Comparison of ENCODE assay signal across 11 cellular contexts in the genomic region with DNA sequence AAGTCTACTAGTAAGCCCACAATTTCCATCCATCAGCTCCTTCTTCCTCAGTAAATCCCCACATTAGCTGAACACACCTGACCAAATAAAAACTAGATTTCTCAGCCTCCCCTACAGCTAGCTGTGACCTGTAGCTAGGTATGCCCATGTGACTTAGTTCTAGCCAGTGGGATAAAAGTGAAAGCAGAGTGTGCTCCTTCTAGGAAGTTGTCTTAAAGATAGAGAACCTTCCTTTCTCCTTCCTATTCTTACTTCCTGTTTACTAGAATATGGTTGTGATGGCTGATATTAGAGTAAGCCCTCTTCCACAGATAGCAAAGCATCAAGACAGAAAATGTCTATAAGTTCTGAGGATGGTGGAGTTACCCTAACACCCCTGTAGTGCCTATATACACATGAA.
DNase-seq lines count a peak whose midpoint lies in the region; ATAC-seq, FAIRE-seq and TF ChIP-seq lines count a peak whose summit lies in the region.
"Had no signal": no experiment of that assay in that cellular context is flagged by ENCODE, and none has a peak within 500 bp of the region (broad histone marks: within the 10 kb centered on the region; RNA-seq: fewer than 3 reads in every experiment).

No MANE protein-coding gene starts in this region.

- no peak for ATAC-seq in GM21723 (IDR thresholded peaks at IDR 0.05; ENCODE audit: unreplicated experiment)
- ATAC-seq: sciatic nerve had no signal

- no peaks in the 10 kb centered on the region for H3K9me3 ChIP-seq in astrocyte (ENCODE audit: insufficient read depth, low read depth, low read length)

- no peak overlapping the region for H3K9ac ChIP-seq in astrocyte (ENCODE audit: low read length)

- TF ChIP-seq CTCF in astrocyte (IDR thresholded peaks at IDR 0.05; ENCODE audit: insufficient read depth, low read depth, low read length) (no peak), progenitor cell of endocrine pancreas (IDR thresholded peaks at IDR 0.05; ENCODE audit: unreplicated experiment) (no peak)

- no peak for DNase-seq in activated CD4-positive, alpha-beta memory T cell treated with anti-CD3 and anti-CD28 coated beads, Interleukin-2, amount 10 ng/mL, durations not matched to agents 7 days and 5 days
- no peak for DNase-seq in activated CD4-positive, alpha-beta memory T cell treated with anti-CD3 and anti-CD28 coated beads for 36 hours
- DNase-seq in M059J (ENCODE audit: low read depth) (peak; percentile 32), astrocyte (ENCODE audit: low read depth) (no peak), progenitor cell of endocrine pancreas (ENCODE audit: low spot score, unreplicated experiment) (no peak), posterior cingulate gyrus (no peak), GDM1 (lab: John Stamatoyannopoulos, UW) (no peak)
- DNase-seq: activated CD4-positive, alpha-beta T cell treated with anti-CD3 and anti-CD28 coated beads for 4 hours; NCI-H345 had no signal

- H3K27ac ChIP-seq in astrocyte (ENCODE audit: low read depth, low read length): no peak overlapping the region

- peak; percentile 23 for FAIRE-seq in astrocyte (lab: Jason Lieb, UNC)

- no peaks in the 10 kb centered on the region for H3K79me2 ChIP-seq in astrocyte (ENCODE audit: insufficient read depth, low read length)

- no peak overlapping the region for H2AFZ ChIP-seq in astrocyte (ENCODE audit: low read depth, low read length)

- H3K4me1 Mint-ChIP-seq in activated CD4-positive, alpha-beta memory T cell treated with anti-CD3 and anti-CD28 coated beads, Interleukin-2, amount 10 ng/mL, durations not matched to agents 7 days and 5 days: peaks cover 22% of the 10 kb centered on the region
- H3K4me1 Mint-ChIP-seq in activated CD4-positive, alpha-beta memory T cell treated with anti-CD3 and anti-CD28 coated beads for 36 hours (ENCODE audit: low read depth): peaks cover 16% of the 10 kb centered on the region
- peaks cover 3% of the 10 kb centered on the region for H3K4me1 Mint-ChIP-seq in astrocyte (ENCODE audit: low read depth, unreplicated experiment)
- H3K4me1 Mint-ChIP-seq in progenitor cell of endocrine pancreas (ENCODE audit: low read depth): peaks cover 10% of the 10 kb centered on the region

- H3K36me3 ChIP-seq in astrocyte (ENCODE audit: insufficient read depth, low read length): peaks cover 10% of the 10 kb centered on the region

- H3K27ac Mint-ChIP-seq in activated CD4-positive, alpha-beta memory T cell treated with anti-CD3 and anti-CD28 coated beads, Interleukin-2, amount 10 ng/mL, durations not matched to agents 7 days and 5 days: peak overlapping the region; percentile 23
- no peak overlapping the region for H3K27ac Mint-ChIP-seq in activated CD4-positive, alpha-beta memory T cell treated with anti-CD3 and anti-CD28 coated beads for 36 hours
- H3K27ac Mint-ChIP-seq in astrocyte (ENCODE audit: unreplicated experiment): no peak overlapping the region
- peak overlapping the region; percentile 21 for H3K27ac Mint-ChIP-seq in progenitor cell of endocrine pancreas

- POLR2A ChIA-PET in activated CD4-positive, alpha-beta memory T cell treated with anti-CD3 and anti-CD28 coated beads, Interleukin-2, amount 10 ng/mL, durations not matched to agents 7 days and 5 days (lab: Charles Lee): interaction anchor here (1.1 kb wide), 1 partner anchor 102 kb away, joined by 3 read pairs; no protein-coding TSS in a partner anchor
- POLR2A ChIA-PET in activated CD4-positive, alpha-beta memory T cell treated with anti-CD3 and anti-CD28 coated beads for 36 hours (lab: Charles Lee): no interaction called here

- H3K27me3 ChIP-seq in astrocyte (ENCODE audit: insufficient read depth, low read length): no peaks in the 10 kb centered on the region

- peaks cover 12% of the 10 kb centered on the region for H3K36me3 Mint-ChIP-seq in activated CD4-positive, alpha-beta memory T cell treated with anti-CD3 and anti-CD28 coated beads, Interleukin-2, amount 10 ng/mL, durations not matched to agents 7 days and 5 days (ENCODE audit: low read depth)
- no peaks in the 10 kb centered on the region for H3K36me3 Mint-ChIP-seq in activated CD4-positive, alpha-beta memory T cell treated with anti-CD3 and anti-CD28 coated beads for 36 hours
- H3K36me3 Mint-ChIP-seq in astrocyte (ENCODE audit: low read depth, unreplicated experiment) (peaks cover 12% of the 10 kb centered on the region), progenitor cell of endocrine pancreas (ENCODE audit: insufficient read depth) (peaks cover 17% of the 10 kb centered on the region)

- H3K27me3 Mint-ChIP-seq in activated CD4-positive, alpha-beta memory T cell treated with anti-CD3 and anti-CD28 coated beads, Interleukin-2, amount 10 ng/mL, durations not matched to agents 7 days and 5 days: no peaks in the 10 kb centered on the region
- H3K27me3 Mint-ChIP-seq in activated CD4-positive, alpha-beta memory T cell treated with anti-CD3 and anti-CD28 coated beads for 36 hours: no peaks in the 10 kb centered on the region
- H3K27me3 Mint-ChIP-seq in astrocyte (ENCODE audit: low read depth, unreplicated experiment) (no peaks in the 10 kb centered on the region), progenitor cell of endocrine pancreas (no peaks in the 10 kb centered on the region)

- H4K20me1 ChIP-seq in astrocyte (ENCODE audit: insufficient read depth, low read length): peaks cover 5% of the 10 kb centered on the region

- CTCF ChIA-PET in activated CD4-positive, alpha-beta memory T cell treated with anti-CD3 and anti-CD28 coated beads, Interleukin-2, amount 10 ng/mL, durations not matched to agents 7 days and 5 days (lab: Charles Lee): no interaction called here
- CTCF ChIA-PET in activated CD4-positive, alpha-beta memory T cell treated with anti-CD3 and anti-CD28 coated beads for 36 hours (lab: Charles Lee): no interaction called here

- intact Hi-C loops in activated CD4-positive, alpha-beta memory T cell treated with anti-CD3 and anti-CD28 coated beads for 36 hours (cut with micrococcal nuclease): no loop called here
- intact Hi-C loops in posterior cingulate gyrus (cut with DNase I): no loop called here

- H3K4me3 Mint-ChIP-seq in activated CD4-positive, alpha-beta memory T cell treated with anti-CD3 and anti-CD28 coated beads, Interleukin-2, amount 10 ng/mL, durations not matched to agents 7 days and 5 days: peak overlapping the region; percentile 15
- H3K4me3 Mint-ChIP-seq in activated CD4-positive, alpha-beta memory T cell treated with anti-CD3 and anti-CD28 coated beads for 36 hours: no peak overlapping the region
- H3K4me3 Mint-ChIP-seq in astrocyte (ENCODE audit: unreplicated experiment): no peak overlapping the region
- no peak overlapping the region for H3K4me3 Mint-ChIP-seq in progenitor cell of endocrine pancreas (ENCODE audit: low read depth)

- H3K4me2 ChIP-seq in astrocyte (ENCODE audit: low read length): no peak overlapping the region

- H3K9me3 Mint-ChIP-seq in activated CD4-positive, alpha-beta memory T cell treated with anti-CD3 and anti-CD28 coated beads, Interleukin-2, amount 10 ng/mL, durations not matched to agents 7 days and 5 days: no peaks in the 10 kb centered on the region
- no peaks in the 10 kb centered on the region for H3K9me3 Mint-ChIP-seq in activated CD4-positive, alpha-beta memory T cell treated with anti-CD3 and anti-CD28 coated beads for 36 hours
- no peaks in the 10 kb centered on the region for H3K9me3 Mint-ChIP-seq in astrocyte (ENCODE audit: unreplicated experiment)
- no peaks in the 10 kb centered on the region for H3K9me3 Mint-ChIP-seq in progenitor cell of endocrine pancreas (ENCODE audit: low read depth)

- H3K4me3 ChIP-seq in astrocyte (ENCODE audit: insufficient read depth, low read depth, low read length): no peak overlapping the region

- H3K4me1 ChIP-seq in astrocyte (ENCODE audit: insufficient read depth, low read length): no peaks in the 10 kb centered on the region

Comparison
In these comparisons a context has a peak if more than half of its experiments do, and no peak if none do; other contexts are left out.
1. H3K27ac Mint-ChIP-seq: peak in activated CD4-positive, alpha-beta memory T cell treated with anti-CD3 and anti-CD28 coated beads, Interleukin-2, amount 10 ng/mL, durations not matched to agents 7 days and 5 days (single experiment) and progenitor cell of endocrine pancreas (single experiment); none in activated CD4-positive, alpha-beta memory T cell treated with anti-CD3 and anti-CD28 coated beads for 36 hours (single experiment) and astrocyte (single experiment).